Comparison of ENCODE assay signal across 25 cellular contexts in genomic region chr19:29658221-29658991, GRCh38.
"Had no signal": no experiment of that assay in that cellular context is flagged by ENCODE, and none has a peak within 500 bp of the region (broad histone marks: within the 10 kb centered on the region; RNA-seq: fewer than 3 reads in every experiment).

No MANE protein-coding gene starts in this region.

- H3K27me3 Mint-ChIP-seq: activated naive CD8-positive, alpha-beta T cell treated with anti-CD3 and anti-CD28 coated beads for 36 hours; activated T-cell treated with anti-CD3 and anti-CD28 coated beads, Interleukin-2, amount 50 U/mL, for 24 hours; activated T-helper 17 cell treated with anti-CD3 and anti-CD28 coated beads, Interleukin-2, amount 50 U/mL, for 72 hours; central memory CD8-positive, alpha-beta T cell; stimulated activated memory B cell treated with anti-CD40 and anti-IgM and Interleukin-4, amounts not matched to agents 10 μg/mL and 1 μg/mL and 100 μg/mL, for 72 hours had no signal

- H3K36me3 Mint-ChIP-seq: activated naive CD8-positive, alpha-beta T cell treated with anti-CD3 and anti-CD28 coated beads for 36 hours; stimulated activated memory B cell treated with anti-CD40 and anti-IgM and Interleukin-4, amounts not matched to agents 10 μg/mL and 1 μg/mL and 100 μg/mL, for 72 hours; type B pancreatic cell had no signal

- ATAC-seq: activated T-helper 17 cell treated with anti-CD3 and anti-CD28 coated beads, Interleukin-2, amount 50 U/mL, for 72 hours; gastroesophageal sphincter; left cardiac atrium; sciatic nerve; stimulated activated memory B cell treated with anti-CD40 and anti-IgM and Interleukin-4, amounts not matched to agents 10 μg/mL and 1 μg/mL and 100 μg/mL, for 72 hours had no signal

- H3K27ac ChIP-seq: breast epithelium, colonic mucosa, gastroesophageal sphincter, testis, WERI-Rb-1 had no signal

- H3K27ac Mint-ChIP-seq: activated naive CD8-positive, alpha-beta T cell treated with anti-CD3 and anti-CD28 coated beads for 36 hours; activated T-cell treated with anti-CD3 and anti-CD28 coated beads, Interleukin-2, amount 50 U/mL, for 24 hours; activated T-helper 17 cell treated with anti-CD3 and anti-CD28 coated beads, Interleukin-2, amount 50 U/mL, for 72 hours; nephron progenitor cell; stimulated activated memory B cell treated with anti-CD40 and anti-IgM and Interleukin-4, amounts not matched to agents 10 μg/mL and 1 μg/mL and 100 μg/mL, for 72 hours; type B pancreatic cell had no signal

- H3K4me1 ChIP-seq: colonic mucosa had no signal

- H3K4me3 Mint-ChIP-seq: activated naive CD8-positive, alpha-beta T cell treated with anti-CD3 and anti-CD28 coated beads for 36 hours; activated T-cell treated with anti-CD3 and anti-CD28 coated beads, Interleukin-2, amount 50 U/mL, for 24 hours; activated T-helper 17 cell treated with anti-CD3 and anti-CD28 coated beads, Interleukin-2, amount 50 U/mL, for 72 hours; central memory CD8-positive, alpha-beta T cell; nephron progenitor cell; stimulated activated memory B cell treated with anti-CD40 and anti-IgM and Interleukin-4, amounts not matched to agents 10 μg/mL and 1 μg/mL and 100 μg/mL, for 72 hours; type B pancreatic cell had no signal

- H3K4me3 ChIP-seq: breast epithelium, colonic mucosa, esophagus muscularis mucosa, gastroesophageal sphincter, smooth muscle cell, testis had no signal

- H3K9me3 ChIP-seq: breast epithelium, colonic mucosa, esophagus muscularis mucosa, gastroesophageal sphincter, testis had no signal

- H3K27me3 ChIP-seq: breast epithelium, colonic mucosa, esophagus muscularis mucosa, testis had no signal

- DNase-seq: activated CD4-positive, alpha-beta T cell treated with anti-CD3 and anti-CD28 coated beads, Interleukin-2, amount 50 U/mL, for 1 hour; activated CD4-positive, CD25-positive, alpha-beta regulatory T cell treated with anti-CD3 and anti-CD28 coated beads, Interleukin-2, amount 50 U/mL, for 72 hours; activated CD8-positive, alpha-beta memory T cell treated with anti-CD3 and anti-CD28 coated beads, Interleukin-2, amount 50 U/mL, for 4 hours; activated naive CD8-positive, alpha-beta T cell treated with anti-CD3 and anti-CD28 coated beads for 36 hours; activated T-cell treated with anti-CD3 and anti-CD28 coated beads, Interleukin-2, amount 50 U/mL, for 24 hours; amniotic stem cell; colonic mucosa; head of caudate nucleus; hypothalamus; left cardiac atrium; nephron progenitor cell; nucleus accumbens; stimulated activated CD4-positive, alpha-beta T cell treated with anti-CD3 and anti-CD28 coated beads, Interleukin-15, amount 100 ng/mL, for 24 hours; T-helper 1 cell; testis; WERI-Rb-1 had no signal

- H3K4me1 Mint-ChIP-seq: stimulated activated memory B cell treated with anti-CD40 and anti-IgM and Interleukin-4, amounts not matched to agents 10 μg/mL and 1 μg/mL and 100 μg/mL, for 72 hours had no signal

- H3K9me3 Mint-ChIP-seq: activated T-helper 17 cell treated with anti-CD3 and anti-CD28 coated beads, Interleukin-2, amount 50 U/mL, for 72 hours; central memory CD8-positive, alpha-beta T cell; stimulated activated memory B cell treated with anti-CD40 and anti-IgM and Interleukin-4, amounts not matched to agents 10 μg/mL and 1 μg/mL and 100 μg/mL, for 72 hours; type B pancreatic cell had no signal

- H3K36me3 ChIP-seq: breast epithelium, colonic mucosa, esophagus muscularis mucosa, gastroesophageal sphincter, WERI-Rb-1 had no signal
